2 cellular contexts compared by ENCODE assay signal in the genomic region with DNA sequence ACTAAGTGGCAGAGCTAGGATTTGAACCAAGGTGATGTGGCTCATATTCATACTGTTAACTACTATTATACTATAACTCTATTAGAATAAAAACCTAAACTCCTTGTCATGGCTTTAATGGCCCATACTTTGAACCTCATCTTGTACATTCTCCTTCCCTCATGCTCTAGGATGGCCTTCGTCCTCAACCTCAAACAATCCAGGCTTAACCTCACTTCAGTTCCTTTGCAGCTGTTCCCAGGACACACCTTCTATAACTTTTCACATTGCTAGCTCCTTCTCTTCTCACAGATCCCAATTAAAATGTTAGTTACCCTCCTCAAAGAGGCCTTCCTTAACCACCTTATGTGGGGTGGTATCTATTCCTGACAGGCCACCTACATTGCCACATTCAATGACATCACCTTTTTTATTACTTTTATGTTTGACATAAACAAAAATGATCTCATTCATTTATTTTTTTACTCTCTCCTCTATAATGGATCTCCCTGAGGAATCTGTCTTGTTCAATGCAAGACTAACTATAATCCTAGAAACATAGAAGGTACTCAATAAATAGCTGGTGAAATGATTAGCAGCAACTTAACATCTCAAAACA.
TF ChIP-seq lines count a peak whose summit lies in the region.

No MANE protein-coding gene starts in this region.

TF ChIP-seq in HepG2, 621 proteins besides CTCF, POLR2A, EP300 and RAD21:
- TF ChIP-seq ATF7 (IDR thresholded peaks at IDR 0.05) (peak; percentile 87), ATF7 (CRISPR knock-in tag; IDR thresholded peaks at IDR 0.05) (no peak)
- TF ChIP-seq, protein P1, sequence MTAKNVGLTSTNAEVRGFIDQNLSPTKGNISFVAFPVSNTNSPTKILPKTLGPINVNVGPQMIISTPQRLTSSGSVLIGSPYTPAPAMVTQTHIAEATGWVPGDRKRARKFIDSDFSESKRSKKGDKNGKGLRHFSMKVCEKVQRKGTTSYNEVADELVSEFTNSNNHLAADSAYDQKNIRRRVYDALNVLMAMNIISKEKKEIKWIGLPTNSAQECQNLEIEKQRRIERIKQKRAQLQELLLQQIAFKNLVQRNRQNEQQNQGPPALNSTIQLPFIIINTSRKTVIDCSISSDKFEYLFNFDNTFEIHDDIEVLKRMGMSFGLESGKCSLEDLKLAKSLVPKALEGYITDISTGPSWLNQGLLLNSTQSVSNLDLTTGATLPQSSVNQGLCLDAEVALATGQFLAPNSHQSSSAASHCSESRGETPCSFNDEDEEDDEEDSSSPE (CRISPR knock-in tag; IDR thresholded peaks at IDR 0.05): no peak

TF ChIP-seq in K562, 482 proteins besides CTCF, POLR2A, EP300 and RAD21:
- TF ChIP-seq SRF (CRISPR knock-in tag; IDR thresholded peaks at IDR 0.05) (no peak), ATF3 (IDR thresholded peaks at IDR 0.05) (0 out of 2 replicates have a peak, but pooled peaks have one; percentile 17), ATF3 (CRISPR knock-in tag; conservative IDR thresholded peaks at IDR 0.05) (no peak)
